Comparison of ENCODE assay signal across 23 cellular contexts in genomic region chr5:143514915-143515314, GRCh38.
DNase-seq lines count a peak whose midpoint lies in the region; ATAC-seq and TF ChIP-seq lines count a peak whose summit lies in the region.
"Had no signal": no experiment of that assay in that cellular context is flagged by ENCODE, and none has a peak within 500 bp of the region (broad histone marks: within the 10 kb centered on the region; RNA-seq: fewer than 3 reads in every experiment).

No MANE protein-coding gene starts in this region.

- peaks cover 5 to 18% of the 10 kb centered on the region in 2 donors for H3K4me1 ChIP-seq in gastrocnemius medialis
- H3K4me1 ChIP-seq: foreskin keratinocyte, transverse colon had no signal

- H3K4me3 ChIP-seq in AG10803 (ENCODE audit: low read length), result no peak overlapping the region
- no peak overlapping the region for H3K4me3 ChIP-seq in fibroblast of mammary gland (ENCODE audit: control insufficient read depth, low read depth, low read length)
- no peak overlapping the region for H3K4me3 ChIP-seq in gastrocnemius medialis
- H3K4me3 ChIP-seq: BLaER1 treated with 17β-estradiol and CSF1 and Interleukin-3, amounts not matched to agents 10 nM and 100 nM; PC-9; transverse colon had no signal

- TF ChIP-seq POLR2A in gastrocnemius medialis (IDR thresholded peaks at IDR 0.05), result no peak

- intact Hi-C loops in posterior vena cava (cut with DNase I), result no loop called here
- intact Hi-C loops in gastrocnemius medialis (cut with DNase I; ENCODE audit: low total_unique reads), result no loop called here

- ATAC-seq in gastrocnemius medialis, result no peak
- ATAC-seq: foreskin keratinocyte, T-cell had no signal

- DNase-seq in AG10803 (ENCODE audit: low read depth) (peak; percentile 77), NCI-H446 (lab: John Stamatoyannopoulos, UW) (peak; percentile 26 to 71), fibroblast of mammary gland (ENCODE audit: low read depth) (peak; percentile 52), renal cortical epithelial cell (ENCODE audit: low read depth) (peak; percentile 71), NCI-H146 (lab: John Stamatoyannopoulos, UW) (no peak), NCI-H748 (lab: John Stamatoyannopoulos, UW; ENCODE audit: unreplicated experiment) (no peak), posterior vena cava (ENCODE audit: low spot score) (no peak), gastrocnemius medialis (no peak)
- DNase-seq: activated gamma-delta T cell treated with Interleukin-2 at 50 U/mL for 16 hours; activated T-cell treated with anti-CD3 and anti-CD28 coated beads, Interleukin-2, amount 50 U/mL, for 1 hour; cortex of kidney; EL; foreskin keratinocyte; kidney; mammary epithelial cell; MV-4-11; NCI-H1930; PC-9; retina; SIG-M5; T-cell; transverse colon had no signal

- no peaks in the 10 kb centered on the region for H3K36me3 ChIP-seq in gastrocnemius medialis
- H3K36me3 ChIP-seq: BLaER1 treated with 17β-estradiol and CSF1 and Interleukin-3, amounts not matched to agents 10 nM and 100 nM; transverse colon had no signal

- TF ChIP-seq CTCF in AG10803 (conservative IDR thresholded peaks at IDR 0.05; ENCODE audit: low read length) (no peak), fibroblast of mammary gland (conservative IDR thresholded peaks at IDR 0.05; ENCODE audit: control insufficient read depth, insufficient read depth, low read depth, low read length) (no peak), gastrocnemius medialis (IDR thresholded peaks at IDR 0.05 in 4 of 5, conservative IDR thresholded peaks at IDR 0.05 in 1 of 5) (no peak)

- H3K9me3 ChIP-seq in gastrocnemius medialis, result no peaks in the 10 kb centered on the region
- H3K9me3 ChIP-seq: transverse colon had no signal

- no peaks in the 10 kb centered on the region for H3K27me3 ChIP-seq in gastrocnemius medialis
- H3K27me3 ChIP-seq: BLaER1 treated with 17β-estradiol and CSF1 and Interleukin-3, amounts not matched to agents 10 nM and 100 nM; foreskin keratinocyte; transverse colon had no signal

- in situ Hi-C loops in gastrocnemius medialis (cut with MboI; ENCODE audit: low sequenced_read_pairs in 4 of 4), result no loop called here

- no peak overlapping the region for H3K27ac ChIP-seq in gastrocnemius medialis
- H3K27ac ChIP-seq: BLaER1 treated with 17β-estradiol and CSF1 and Interleukin-3, amounts not matched to agents 10 nM and 100 nM; foreskin keratinocyte; PC-9; transverse colon had no signal

Comparison
In these comparisons a context has a peak if more than half of its experiments do, and no peak if none do; other contexts are left out.
1. DNase-seq: peak in AG10803 (single experiment), NCI-H446 (2 of 2), fibroblast of mammary gland (single experiment) and renal cortical epithelial cell (single experiment); none in NCI-H146 (single experiment), NCI-H748 (single experiment), posterior vena cava (single experiment) and gastrocnemius medialis (0 of 2).